11 cellular contexts compared by ENCODE assay signal in the genomic region with DNA sequence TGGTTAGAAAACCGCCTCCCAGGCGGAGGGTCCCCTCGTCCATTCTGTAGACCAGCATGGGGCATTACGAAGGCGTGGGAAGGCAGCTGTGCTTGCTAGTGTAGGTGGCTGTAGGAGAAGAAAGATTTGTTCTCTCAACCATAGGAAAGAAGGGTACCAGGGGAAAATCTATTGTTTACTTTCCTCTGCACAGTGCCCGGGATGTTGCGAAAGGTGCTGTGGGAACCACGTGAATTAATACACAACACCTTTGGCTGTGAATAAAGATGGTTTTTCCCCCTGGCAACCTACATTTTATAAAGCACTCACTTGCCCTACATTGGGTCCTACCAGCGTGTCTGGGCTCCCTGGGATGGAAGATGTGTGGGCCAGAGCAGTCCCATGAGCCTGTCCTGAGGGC.
"Had no signal": no experiment of that assay in that cellular context is flagged by ENCODE, and none has a peak within 500 bp of the region (broad histone marks: within the 10 kb centered on the region; RNA-seq: fewer than 3 reads in every experiment).

No MANE protein-coding gene starts in this region.

- H3K36me3 ChIP-seq: pancreas, uterus had no signal

- H3K9me3 ChIP-seq: pancreas, tibial artery, uterus had no signal

- H3K27ac Mint-ChIP-seq: activated naive CD8-positive, alpha-beta T cell treated with anti-CD3 and anti-CD28 coated beads, Interleukin-2, amount 10 ng/mL, durations not matched to agents 7 days and 5 days had no signal

- H3K4me3 Mint-ChIP-seq: activated naive CD8-positive, alpha-beta T cell treated with anti-CD3 and anti-CD28 coated beads, Interleukin-2, amount 10 ng/mL, durations not matched to agents 7 days and 5 days had no signal

- H3K9me3 Mint-ChIP-seq: activated naive CD8-positive, alpha-beta T cell treated with anti-CD3 and anti-CD28 coated beads, Interleukin-2, amount 10 ng/mL, durations not matched to agents 7 days and 5 days had no signal

- H3K27me3 ChIP-seq: dorsolateral prefrontal cortex, pancreas, tibial artery, uterus had no signal

- DNase-seq: activated CD4-positive, alpha-beta T cell treated with anti-CD3 and anti-CD28 coated beads, Interleukin-2, amount 50 U/mL, for 1 hour; activated CD8-positive, alpha-beta memory T cell treated with anti-CD3 and anti-CD28 coated beads for 24 hours; activated naive CD8-positive, alpha-beta T cell treated with anti-CD3 and anti-CD28 coated beads, Interleukin-2, amount 10 ng/mL, durations not matched to agents 7 days and 5 days; dorsolateral prefrontal cortex; hypothalamus; kidney; pancreas; stimulated activated CD4-positive, alpha-beta T cell treated with anti-CD3 and anti-CD28 coated beads, Interleukin-2, amount 100 ng/mL, for 48 hours; stimulated activated naive CD4-positive, alpha-beta T cell; tibial artery; uterus had no signal

- H3K4me1 ChIP-seq: pancreas, tibial artery, uterus had no signal

- H3K27me3 Mint-ChIP-seq: activated naive CD8-positive, alpha-beta T cell treated with anti-CD3 and anti-CD28 coated beads, Interleukin-2, amount 10 ng/mL, durations not matched to agents 7 days and 5 days had no signal

- H3K36me3 Mint-ChIP-seq: activated naive CD8-positive, alpha-beta T cell treated with anti-CD3 and anti-CD28 coated beads, Interleukin-2, amount 10 ng/mL, durations not matched to agents 7 days and 5 days had no signal

- H3K4me3 ChIP-seq: dorsolateral prefrontal cortex, pancreas, tibial artery, uterus had no signal

- H3K4me1 Mint-ChIP-seq: activated naive CD8-positive, alpha-beta T cell treated with anti-CD3 and anti-CD28 coated beads, Interleukin-2, amount 10 ng/mL, durations not matched to agents 7 days and 5 days had no signal

- H3K27ac ChIP-seq: dorsolateral prefrontal cortex, pancreas, tibial artery, uterus had no signal
